In genomic region chr9:124779368-124780059, GRCh38 we compare ENCODE assay signal across 10 cellular contexts. TPM values are rescaled to one million over a fixed set of nuclear protein-coding genes. Genes with fewer than 3 reads are reported as not detected.
DNase-seq lines count a peak whose midpoint lies in the region; ATAC-seq and TF ChIP-seq lines count a peak whose summit lies in the region.
"Had no signal": no experiment of that assay in that cellular context is flagged by ENCODE, and none has a peak within 500 bp of the region (broad histone marks: within the 10 kb centered on the region; RNA-seq: fewer than 3 reads in every experiment).

No MANE protein-coding gene starts in this region.

- peaks cover 8% of the 10 kb centered on the region for H3K4me1 Mint-ChIP-seq in activated CD4-positive, alpha-beta T cell treated with anti-CD3 and anti-CD28 coated beads, Interleukin-2, amount 10 ng/mL, durations not matched to agents 24 days and 14 days

- H3K4me3 Mint-ChIP-seq in activated CD4-positive, alpha-beta T cell treated with anti-CD3 and anti-CD28 coated beads, Interleukin-2, amount 10 ng/mL, durations not matched to agents 24 days and 14 days: no peak overlapping the region
- H3K4me3 Mint-ChIP-seq: activated B cell treated with CpG ODN at 0.5 μM for 24 hours had no signal

- no peaks in the 10 kb centered on the region for H4K20me1 ChIP-seq in smooth muscle cell (ENCODE audit: low read depth)

- H3K4me2 ChIP-seq in smooth muscle cell: peak overlapping the region; percentile 78

- H3K27me3 ChIP-seq in WERI-Rb-1 (ENCODE audit: insufficient read depth, low read depth, severe bottlenecking) (no peaks in the 10 kb centered on the region), right cardiac atrium (ENCODE audit: control insufficient read depth, insufficient read depth) (no peaks in the 10 kb centered on the region), smooth muscle cell (ENCODE audit: low read depth) (no peaks in the 10 kb centered on the region)

- intact Hi-C loops in right cardiac atrium (cut with DNase I): loop anchor here in 1 of 4 donors (5.0 kb wide), 1 partner anchor 58 kb away; no protein-coding TSS in a partner anchor
- intact Hi-C loops in activated CD4-positive, alpha-beta T cell treated with anti-CD3 and anti-CD28 coated beads, Interleukin-2, amount 10 ng/mL, durations not matched to agents 24 days and 14 days (cut with micrococcal nuclease): no loop called here

- H3K9me3 ChIP-seq in WERI-Rb-1 (ENCODE audit: severe bottlenecking) (no peaks in the 10 kb centered on the region), right cardiac atrium (ENCODE audit: control insufficient read depth, low read length) (no peaks in the 10 kb centered on the region), smooth muscle cell (replicated peaks; ENCODE audit: low read depth) (no peaks in the 10 kb centered on the region)

- H3K36me3 ChIP-seq in WERI-Rb-1: no peaks in the 10 kb centered on the region; the same call in 1 of the 2 replicates
- H3K36me3 ChIP-seq in smooth muscle cell (ENCODE audit: low read depth): no peaks in the 10 kb centered on the region

- H3K9me3 Mint-ChIP-seq in activated CD4-positive, alpha-beta T cell treated with anti-CD3 and anti-CD28 coated beads, Interleukin-2, amount 10 ng/mL, durations not matched to agents 24 days and 14 days: no peaks in the 10 kb centered on the region
- H3K9me3 Mint-ChIP-seq: activated B cell treated with CpG ODN at 0.5 μM for 24 hours had no signal

- no peaks in the 10 kb centered on the region for H3K79me2 ChIP-seq in smooth muscle cell (ENCODE audit: low read depth)

- no peak overlapping the region for H3K27ac Mint-ChIP-seq in activated CD4-positive, alpha-beta T cell treated with anti-CD3 and anti-CD28 coated beads, Interleukin-2, amount 10 ng/mL, durations not matched to agents 24 days and 14 days
- H3K27ac Mint-ChIP-seq: activated B cell treated with CpG ODN at 0.5 μM for 24 hours had no signal

- no peaks in the 10 kb centered on the region for H3K36me3 Mint-ChIP-seq in activated CD4-positive, alpha-beta T cell treated with anti-CD3 and anti-CD28 coated beads, Interleukin-2, amount 10 ng/mL, durations not matched to agents 24 days and 14 days (ENCODE audit: low read depth)

- H3K27ac ChIP-seq in WERI-Rb-1: no peak overlapping the region
- H3K27ac ChIP-seq in right cardiac atrium (ENCODE audit: low read length): peak overlapping the region; percentile 6
- peak overlapping the region; percentile 45 for H3K27ac ChIP-seq in smooth muscle cell (ENCODE audit: low read depth)

- peaks cover 31% of the 10 kb centered on the region for H3K27me3 Mint-ChIP-seq in activated CD4-positive, alpha-beta T cell treated with anti-CD3 and anti-CD28 coated beads, Interleukin-2, amount 10 ng/mL, durations not matched to agents 24 days and 14 days

- H2AFZ ChIP-seq in smooth muscle cell (ENCODE audit: low read depth): no peak overlapping the region

- no peaks in the 10 kb centered on the region for H3F3A ChIP-seq in smooth muscle cell (ENCODE audit: low read depth)

- no peak overlapping the region for H3K9ac ChIP-seq in smooth muscle cell (ENCODE audit: low read depth)

- peaks cover 13% of the 10 kb centered on the region for H3K4me1 ChIP-seq in right cardiac atrium (ENCODE audit: control insufficient read depth, insufficient read depth, low read length)
- peaks cover 14% of the 10 kb centered on the region for H3K4me1 ChIP-seq in smooth muscle cell (ENCODE audit: low read depth)

- 24% methylated on average over 6 of the region's 6 CpGs for WGBS in right cardiac atrium
- 12% methylated on average over 6 of the region's 6 CpGs for WGBS in smooth muscle cell (ENCODE audit: low lambda C conversion rate)

- H3K4me3 ChIP-seq in WERI-Rb-1 (ENCODE audit: low read depth, low read length) (no peak overlapping the region), right cardiac atrium (ENCODE audit: low read length) (no peak overlapping the region), smooth muscle cell (peak overlapping the region; percentile 9)

- peak; percentile 88 for DNase-seq in HCEC 1CT
- peak; percentile 6 for DNase-seq in WERI-Rb-1
- no peak for DNase-seq in right cardiac atrium
- no peak for DNase-seq in smooth muscle cell (lab: John Stamatoyannopoulos, UW; ENCODE audit: unreplicated experiment)
- DNase-seq in NK-92 treated with Interleukin-12 subunit alpha and Interleukin-12 subunit beta, amount 100 ng/mL, for 24 hours (lab: John Stamatoyannopoulos, UW): no peak
- DNase-seq in activated CD4-positive, alpha-beta T cell treated with anti-CD3 and anti-CD28 coated beads, Interleukin-2, amount 10 ng/mL, durations not matched to agents 24 days and 14 days: no peak
- DNase-seq: activated B cell treated with CpG ODN at 0.5 μM for 24 hours, GOT3 had no signal

- TF ChIP-seq CTCF in WERI-Rb-1 (IDR thresholded peaks at IDR 0.05; ENCODE audit: low read depth, low read length) (no peak), smooth muscle cell (IDR thresholded peaks at IDR 0.05; ENCODE audit: borderline replicate concordance, insufficient read depth, poor library complexity, severe bottlenecking) (no peak)

- peak in 1 of 2 donors; percentile 42 for ATAC-seq in right cardiac atrium
- ATAC-seq in HG02870 (IDR thresholded peaks at IDR 0.05; ENCODE audit: unreplicated experiment): no peak
- no peak for ATAC-seq in GM21447 (IDR thresholded peaks at IDR 0.05; ENCODE audit: unreplicated experiment)

RNA-seq across cellular contexts. Expression of gene OLFML2A, which starts 2.6 kb away (rescaled TPM):
- total RNA-seq in right cardiac atrium: 10 to 100 TPM; 27.4 to 34.4 (median 30.8) TPM
- polyA plus RNA-seq in right cardiac atrium: 15.1 TPM
- 6.6 and 17.0 TPM in 2 replicates for total RNA-seq in smooth muscle cell
- polyA plus RNA-seq in smooth muscle cell: 3.5 and 11.2 TPM in 2 replicates
- total RNA-seq in activated CD4-positive, alpha-beta T cell treated with anti-CD3 and anti-CD28 coated beads, Interleukin-2, amount 10 ng/mL, durations not matched to agents 24 days and 14 days: not detected in 2 replicates

RNA-seq across cellular contexts. Expression of gene NR6A1, which starts 8.4 kb away (rescaled TPM):
- total RNA-seq in right cardiac atrium (1 to 10 TPM in 1 of 4 donors, under 1 TPM in 3; 0.85 to 1.9 (median 0.93) TPM), smooth muscle cell (0.31 and 1.5 TPM in 2 replicates)
- polyA plus RNA-seq in right cardiac atrium (0.57 TPM), smooth muscle cell (0.17 and 0.28 TPM in 2 replicates)
- total RNA-seq in activated CD4-positive, alpha-beta T cell treated with anti-CD3 and anti-CD28 coated beads, Interleukin-2, amount 10 ng/mL, durations not matched to agents 24 days and 14 days: 2.3 and 2.7 TPM in 2 replicates

Comparison
In these comparisons a context has a peak if more than half of its experiments do, and no peak if none do; other contexts are left out.
1. DNase-seq: peak in HCEC 1CT (single experiment) and WERI-Rb-1 (single experiment); none in right cardiac atrium (0 of 3), smooth muscle cell (single experiment), NK-92 treated with Interleukin-12 subunit alpha and Interleukin-12 subunit beta, amount 100 ng/mL, for 24 hours (single experiment) and activated CD4-positive, alpha-beta T cell treated with anti-CD3 and anti-CD28 coated beads, Interleukin-2, amount 10 ng/mL, durations not matched to agents 24 days and 14 days (single experiment).